Comparison of ENCODE assay signal across 13 cellular contexts in genomic region chr18:51188024-51188701, GRCh38. TPM values are rescaled to one million over a fixed set of nuclear protein-coding genes. Genes with fewer than 3 reads are reported as not detected.
A peak's percentile ranks its signal among the peaks of the same experiment; 100 is the strongest.
DNase-seq lines count a peak whose midpoint lies in the region; ATAC-seq, FAIRE-seq and TF ChIP-seq lines count a peak whose summit lies in the region.
"Had no signal": no experiment of that assay in that cellular context is flagged by ENCODE, and none has a peak within 500 bp of the region (broad histone marks: within the 10 kb centered on the region; RNA-seq: fewer than 3 reads in every experiment).

No MANE protein-coding gene starts in this region.

- peaks cover 36% of the 10 kb centered on the region for H3K4me1 ChIP-seq in lower lobe of right lung

- TF ChIP-seq CTCF in lower lobe of right lung (IDR thresholded peaks at IDR 0.05): no peak
- no peak for TF ChIP-seq CTCF in HFFc6 (IDR thresholded peaks at IDR 0.05)
- TF ChIP-seq CTCF in chondrocyte (IDR thresholded peaks at IDR 0.05): no peak

- DNase-seq in lower lobe of right lung: no peak
- DNase-seq in HUDEP-2 (lab: John Stamatoyannopoulos, UW; ENCODE audit: unreplicated experiment in 76 of 76): no peak
- DNase-seq in HFFc6: no peak
- no peak for DNase-seq in chondrocyte (ENCODE audit: low spot score)
- no peak for DNase-seq in H54 (ENCODE audit: insufficient read length, low spot score)
- DNase-seq: activated CD4-positive, alpha-beta T cell treated with anti-CD3 and anti-CD28 coated beads for 1 hour; NCI-H2107; nucleus accumbens; stimulated activated CD4-positive, alpha-beta T cell treated with anti-CD3 and anti-CD28 coated beads, Interleukin-2, amount 100 ng/mL, for 48 hours; testis had no signal

- TF ChIP-seq POLR2A in H54 (IDR thresholded peaks at IDR 0.05; ENCODE audit: low read depth, low read length): no peak

- no peaks in the 10 kb centered on the region for H3K36me3 ChIP-seq in lower lobe of right lung

- ATAC-seq in GM18520 (IDR thresholded peaks at IDR 0.05; ENCODE audit: unreplicated experiment) (peak; percentile 33), GM21367 (IDR thresholded peaks at IDR 0.05; ENCODE audit: unreplicated experiment) (peak; percentile 29), HG03378 (IDR thresholded peaks at IDR 0.05; ENCODE audit: unreplicated experiment) (peak; percentile 40), lower lobe of right lung (peak; percentile 27 to 73)

- FAIRE-seq in H54 (lab: Jason Lieb, UNC): no peak

- H3K27me3 ChIP-seq in lower lobe of right lung (ENCODE audit: low read depth): no peaks in the 10 kb centered on the region
- H3K27me3 ChIP-seq: testis had no signal

- H3K27ac Mint-ChIP-seq in HFFc6 (no peak overlapping the region), chondrocyte (ENCODE audit: unreplicated experiment) (no peak overlapping the region)

- no peaks in the 10 kb centered on the region for H3K9me3 ChIP-seq in lower lobe of right lung
- H3K9me3 ChIP-seq: testis had no signal

- no peaks in the 10 kb centered on the region for H3K36me3 Mint-ChIP-seq in HFFc6 (ENCODE audit: low read depth)
- H3K36me3 Mint-ChIP-seq in chondrocyte (ENCODE audit: low read depth): no peaks in the 10 kb centered on the region

- no peak overlapping the region for H3K4me3 ChIP-seq in lower lobe of right lung
- H3K4me3 ChIP-seq: testis had no signal

- H3K27me3 Mint-ChIP-seq in HFFc6 (ENCODE audit: insufficient read depth) (no peaks in the 10 kb centered on the region; the same call in 1 of the 2 replicates), chondrocyte (ENCODE audit: low read depth) (no peaks in the 10 kb centered on the region)

- H3K9me3 Mint-ChIP-seq in HFFc6 (no peaks in the 10 kb centered on the region), chondrocyte (ENCODE audit: low read depth) (no peaks in the 10 kb centered on the region)

- H3K4me1 Mint-ChIP-seq in HFFc6 (ENCODE audit: low read depth) (peaks cover 40% of the 10 kb centered on the region), chondrocyte (ENCODE audit: low read depth) (peaks cover 72% of the 10 kb centered on the region)

- H3K27ac ChIP-seq in lower lobe of right lung: no peak overlapping the region
- H3K27ac ChIP-seq: testis had no signal

- H3K4me3 Mint-ChIP-seq in HFFc6: no peak overlapping the region
- H3K4me3 Mint-ChIP-seq in chondrocyte (ENCODE audit: unreplicated experiment): no peak overlapping the region

- intact Hi-C loops in lower lobe of right lung (cut with DNase I): no loop called here

RNA-seq across cellular contexts. Expression of gene MEX3C, which starts 9.3 kb away (rescaled TPM):
- 21.2 TPM for total RNA-seq in lower lobe of right lung
- total RNA-seq in HFFc6 (2021; fragmentation: NEBNext Ultra II Directional; extraction: Animal tissue kit (Norgen Biotek cat#: 25700)): 10 to 100 TPM; 31.2 to 39.3 (median 35.6) TPM
- 49.0 to 55.1 TPM (median 54.7 TPM) in 3 replicates for total RNA-seq in chondrocyte
